Comparison of ENCODE assay signal across 11 cellular contexts in genomic region chr19:15284091-15284490, GRCh38. TPM values are rescaled to one million over a fixed set of nuclear protein-coding genes. Genes with fewer than 3 reads are reported as not detected.
DNase-seq lines count a peak whose midpoint lies in the region; ATAC-seq, FAIRE-seq and TF ChIP-seq lines count a peak whose summit lies in the region.
"Had no signal": no experiment of that assay in that cellular context is flagged by ENCODE, and none has a peak within 500 bp of the region (broad histone marks: within the 10 kb centered on the region; RNA-seq: fewer than 3 reads in every experiment).

No MANE protein-coding gene starts in this region.

- TF ChIP-seq RAD21 in K562 (CRISPR knock-in tag; conservative IDR thresholded peaks at IDR 0.05 in 1 of 2, IDR thresholded peaks at IDR 0.05 in 1 of 2), result no peak

- DNase-seq in K562 (ENCODE audit: extremely low read depth in 1 of 4, low spot score in 3 of 4), result no peak
- no peak for DNase-seq in osteoblast (ENCODE audit: insufficient read length, low spot score, missing footprints)
- no peak for DNase-seq in HuH-7 (ENCODE audit: low spot score)
- DNase-seq in iPS-NIHi7 (ENCODE audit: extremely low spot score), result no peak
- DNase-seq in uterus, result no peak
- DNase-seq: Kasumi-1, NCI-H2081 treated with DMSO at 0.1 percent for 48 hours had no signal

- H3K27ac ChIP-seq in BLaER1 (no peak overlapping the region), DOHH2 (ENCODE audit: low read depth, low read length) (no peak overlapping the region), K562 (ENCODE audit: extremely low read depth, low read depth, low read length) (peak overlapping the region; percentile 28; the same call in 2 of the 3 replicates), osteoblast (ENCODE audit: low read depth, low read length) (peak overlapping the region; percentile 51), uterus (peak overlapping the region in 1 of 2 donors; percentile 18)

- peak; percentile 2; the same call in 1 of the 3 replicates for ATAC-seq in K562

- intact Hi-C loops in K562 (cut with micrococcal nuclease), result loop anchor here (5.0 kb wide), 1 partner anchor 38 kb away; no protein-coding TSS in a partner anchor
- intact Hi-C loops in uterus (cut with DNase I; ENCODE audit: low total_unique reads), result no loop called here

- peaks cover 26% of the 10 kb centered on the region for H3F3A ChIP-seq in DOHH2 (ENCODE audit: control insufficient read depth, insufficient read depth)

- TF ChIP-seq POLR2A in K562 (conservative IDR thresholded peaks at IDR 0.05) (no peak), uterus (IDR thresholded peaks at IDR 0.05) (no peak)

- WGBS in K562 (ENCODE audit: insufficient coverage, low coverage, missing lambda C conversion rate), result 51% methylated on average over 5 of the region's 5 CpGs

- no TSS peak for BruUV-seq in K562 (replicated peaks; lab: Mats Ljungman, UMichigan)

- peaks cover 24% of the 10 kb centered on the region for H3K9me1 ChIP-seq in K562 (ENCODE audit: control insufficient read depth, insufficient read depth, low read length)

- no peak for TF ChIP-seq EP300 in K562 (IDR thresholded peaks at IDR 0.05; ENCODE audit: low read length)

- POLR2A ChIA-PET in K562 (lab: Yijun Ruan, JAX), result interaction anchor here (0.9 to 5.0 kb wide), 4 partner anchors 9 to 168 kb away, joined by 3 to 34 read pairs (median 4); partner anchors contain the start of gene AKAP8

- H3K36me3 ChIP-seq in BLaER1, result peaks cover 22% of the 10 kb centered on the region; the same call in 1 of the 2 replicates
- H3K36me3 ChIP-seq in DOHH2 (ENCODE audit: control insufficient read depth, low read length), result peaks cover 5% of the 10 kb centered on the region
- H3K36me3 ChIP-seq in K562 (ENCODE audit: control insufficient read depth, insufficient read depth, low read length), result peaks cover 27% of the 10 kb centered on the region; the same call in 2 of the 3 replicates
- H3K36me3 ChIP-seq in osteoblast (ENCODE audit: insufficient read depth, low read length), result no peaks in the 10 kb centered on the region
- no peaks in the 10 kb centered on the region for H3K36me3 ChIP-seq in uterus

- no peaks in the 10 kb centered on the region for H3K9me2 ChIP-seq in DOHH2 (replicated peaks; ENCODE audit: control insufficient read depth, low read length)

- H3K9me3 ChIP-seq in BLaER1 (no peaks in the 10 kb centered on the region), DOHH2 (ENCODE audit: control insufficient read depth, insufficient read depth, low read length) (no peaks in the 10 kb centered on the region), K562 (replicated peaks; ENCODE audit: control insufficient read depth, insufficient read depth, low read depth, low read length) (no peaks in the 10 kb centered on the region), osteoblast (ENCODE audit: low read depth, low read length) (no peaks in the 10 kb centered on the region), uterus (no peaks in the 10 kb centered on the region)

- FAIRE-seq in K562 (lab: Jason Lieb, UNC), result peak; percentile 6
- FAIRE-seq: bronchial epithelial cell had no signal

- peaks cover 100% of the 10 kb centered on the region for H3K4me1 ChIP-seq in BLaER1
- H3K4me1 ChIP-seq in DOHH2 (ENCODE audit: control insufficient read depth, low read length), result peaks cover 85% of the 10 kb centered on the region
- peaks cover 18 to 63% of the 10 kb centered on the region in 2 experiments for H3K4me1 ChIP-seq in K562 (replicated peaks in 1 of 2; ENCODE audit: control insufficient read depth in 2 of 2, insufficient read depth in 2 of 2, low read length in 2 of 2)
- H3K4me1 ChIP-seq in osteoblast (ENCODE audit: insufficient read depth, low read length), result peaks cover 52% of the 10 kb centered on the region
- peaks cover 35 to 37% of the 10 kb centered on the region in 2 donors for H3K4me1 ChIP-seq in uterus

- H3K4me2 ChIP-seq in BLaER1 (peak overlapping the region; percentile 86), DOHH2 (ENCODE audit: low read length) (peak overlapping the region; percentile 70), K562 (ENCODE audit: insufficient read depth, low read length) (peak overlapping the region; percentile 30; the same call in 1 of the 2 replicates), osteoblast (ENCODE audit: insufficient read depth, low read length) (peak overlapping the region; percentile 53)

- CTCF ChIA-PET in K562 (lab: Yijun Ruan, JAX; ENCODE audit: low intra/inter-chr PET ratio), result interaction anchor here (0.6 kb wide), 1 partner anchor 122 kb away, joined by 3 read pairs; no protein-coding TSS in a partner anchor

- peaks cover 100% of the 10 kb centered on the region for H4K20me1 ChIP-seq in BLaER1
- peaks cover 69% of the 10 kb centered on the region for H4K20me1 ChIP-seq in DOHH2 (ENCODE audit: control insufficient read depth, insufficient read depth, low read depth, low read length)
- peaks cover 93% of the 10 kb centered on the region for H4K20me1 ChIP-seq in K562 (replicated peaks; ENCODE audit: control insufficient read depth, insufficient read depth, low read length)
- H4K20me1 ChIP-seq in osteoblast (ENCODE audit: insufficient read depth, low read length), result peaks cover 100% of the 10 kb centered on the region

- no peak for TF ChIP-seq CTCF in DOHH2 (IDR thresholded peaks at IDR 0.05; ENCODE audit: low read depth, low read length, poor library complexity, severe bottlenecking)
- TF ChIP-seq CTCF in K562 (IDR thresholded peaks at IDR 0.05 in 2 of 3, conservative IDR thresholded peaks at IDR 0.05 in 1 of 3; ENCODE audit: insufficient read depth in 2 of 3, low read depth in 1 of 3, low read length in 3 of 3), result no peak
- no peak for TF ChIP-seq CTCF in osteoblast (IDR thresholded peaks at IDR 0.05; ENCODE audit: extremely low read depth, low read depth, low read length)
- TF ChIP-seq CTCF in uterus (IDR thresholded peaks at IDR 0.05), result no peak

- H3K27me3 ChIP-seq in BLaER1 (no peaks in the 10 kb centered on the region), DOHH2 (ENCODE audit: control insufficient read depth, low read length) (no peaks in the 10 kb centered on the region), K562 (ENCODE audit: control insufficient read depth in 2 of 2, insufficient read depth in 2 of 2, low read length in 2 of 2) (no peaks in the 10 kb centered on the region), osteoblast (ENCODE audit: insufficient read depth, low read length) (no peaks in the 10 kb centered on the region), uterus (no peaks in the 10 kb centered on the region)

- H3K9ac ChIP-seq in BLaER1 (no peak overlapping the region; the same call in 1 of the 2 replicates), K562 (ENCODE audit: insufficient read depth in 1 of 2, low read depth in 2 of 2, low read length in 2 of 2) (no peak overlapping the region)

- H3K4me3 ChIP-seq in BLaER1 (no peak overlapping the region), DOHH2 (ENCODE audit: low read length) (no peak overlapping the region), K562 (no peak overlapping the region), osteoblast (ENCODE audit: insufficient read depth, low read length) (no peak overlapping the region), uterus (no peak overlapping the region)

- H2AFZ ChIP-seq in K562 (ENCODE audit: low read depth, low read length) (no peak overlapping the region), osteoblast (ENCODE audit: low read length) (no peak overlapping the region)

- in situ Hi-C loops in K562 (cut with MboI), result no loop called here

- peaks cover 98% of the 10 kb centered on the region for H3K79me2 ChIP-seq in DOHH2 (ENCODE audit: control insufficient read depth, low read length)
- peaks cover 100% of the 10 kb centered on the region for H3K79me2 ChIP-seq in K562 (ENCODE audit: control insufficient read depth, insufficient read depth, low read length)
- peaks cover 100% of the 10 kb centered on the region for H3K79me2 ChIP-seq in osteoblast (ENCODE audit: insufficient read depth, low read length)

RNA-seq across cellular contexts. Expression of gene BRD4, which starts 48.2 kb away (rescaled TPM):
- 157 and 305 TPM in 2 replicates for total RNA-seq in K562 (2011; cell fraction: chromatin; rRNA removed; ENCODE audit: low replicate concordance)
- 129 and 134 TPM in 2 replicates for total RNA-seq in K562 (2011; cell fraction: nucleolus; rRNA removed)
- 133 and 164 TPM in 2 replicates for total RNA-seq in K562 (2011; cell fraction: nucleoplasm; rRNA removed)
- total RNA-seq in K562 (2014; rRNA removed), result 15.6 and 24.0 TPM in 2 replicates
- total RNA-seq in K562 (2014; rRNA removed; fragmentation: Illumina TruSeq; extraction: Trizol), result 11.3 and 13.0 TPM in 2 replicates
- 16.1 and 18.2 TPM in 2 replicates for total RNA-seq in K562 (2015; rRNA removed; fragmentation: Illumina TruSeq; extraction: Trizol)
- 93.7 and 105 TPM in 2 replicates for total RNA-seq in K562 (2021)
- 8.9 and 11.0 TPM in 2 replicates for polyA plus RNA-seq in K562 (2011; rRNA removed)
- polyA plus RNA-seq in K562 (2011; cell fraction: cytosol; rRNA removed), result 5.8 and 8.4 TPM in 2 replicates
- 36.9 and 48.9 TPM in 2 replicates for polyA plus RNA-seq in K562 (2011; cell fraction: nucleus; rRNA removed)
- 61.3 and 74.1 TPM in 2 replicates for polyA plus RNA-seq in K562 (2012)
- 35.3 and 43.4 TPM in 2 replicates for polyA plus RNA-seq in K562 (2014; fragmentation: Illumina TruSeq; extraction: Trizol)
- 1 to 10 TPM; 1.8 to 5.4 TPM for polyA plus RNA-seq in K562 (2014; fragmentation: Nextera tagmentation; extraction: Ambion mirVana)
- 23.3 and 24.3 TPM in 2 replicates for polyA plus RNA-seq in K562 (2014; rRNA removed)
- 14.6 and 17.9 TPM in 2 replicates for polyA minus RNA-seq in K562 (2011; rRNA and poly(A)+ RNA removed)
- polyA minus RNA-seq in K562 (2011; cell fraction: cytosol; rRNA and poly(A)+ RNA removed), result 36.5 and 50.1 TPM in 2 replicates
- 35.0 and 50.0 TPM in 2 replicates for polyA minus RNA-seq in K562 (2011; cell fraction: nucleus; rRNA and poly(A)+ RNA removed)
- total RNA-seq in osteoblast, result 25.0 and 25.7 TPM in 2 replicates
- total RNA-seq in uterus, result 100 to 1,000 TPM in 1 of 4 donors, 10 to 100 TPM in 2, 1 to 10 TPM in 1; 5.6 to 156 (median 16.6) TPM

RNA-seq across cellular contexts. Expression of gene EPHX3, which starts 51.8 kb away (rescaled TPM):
- 0.39 and 1.6 TPM in 2 replicates for total RNA-seq in K562 (2011; cell fraction: chromatin; rRNA removed; ENCODE audit: low replicate concordance)
- 0.79 and 0.83 TPM in 2 replicates for total RNA-seq in K562 (2011; cell fraction: nucleolus; rRNA removed)
- 0.69 and 0.88 TPM in 2 replicates for total RNA-seq in K562 (2011; cell fraction: nucleoplasm; rRNA removed)
- total RNA-seq in K562 (2014; rRNA removed) (not detected in 2 replicates), K562 (2014; rRNA removed; fragmentation: Illumina TruSeq; extraction: Trizol) (not detected in 2 replicates), K562 (2015; rRNA removed; fragmentation: Illumina TruSeq; extraction: Trizol) (not detected in 2 replicates), K562 (2021) (0.20 TPM in 1 of 2 replicates, not detected in the other), osteoblast (0.29 TPM in 1 of 2 replicates, not detected in the other), uterus (under 1 TPM in 2 of 4 donors, not detected in 2; 0.35 to 0.64 TPM)
- polyA plus RNA-seq in K562 (2011; rRNA removed) (0.07 TPM in 1 of 2 replicates, not detected in the other), K562 (2014; fragmentation: Illumina TruSeq; extraction: Trizol) (not detected in 2 replicates), K562 (2014; fragmentation: Nextera tagmentation; extraction: Ambion mirVana) (not detected), K562 (2014; rRNA removed) (not detected in 2 replicates)
- 0.06 and 0.12 TPM in 2 replicates for polyA plus RNA-seq in K562 (2011; cell fraction: cytosol; rRNA removed)
- polyA plus RNA-seq in K562 (2011; cell fraction: nucleus; rRNA removed), result 0.21 and 0.50 TPM in 2 replicates
- polyA plus RNA-seq in K562 (2012), result not detected in 2 replicates
- polyA minus RNA-seq in K562 (2011; rRNA and poly(A)+ RNA removed), result not detected in 2 replicates
- not detected in 2 replicates for polyA minus RNA-seq in K562 (2011; cell fraction: cytosol; rRNA and poly(A)+ RNA removed)
- polyA minus RNA-seq in K562 (2011; cell fraction: nucleus; rRNA and poly(A)+ RNA removed), result not detected in 2 replicates
- total RNA-seq: T-helper 1 cell treated with Interleukin-12 subunit alpha and Interleukin-12 subunit beta and Interleukin-4 antibody, amounts not matched to agents 30 ng/mL and 1 ng/mL, for 36 hours had no signal

Comparison
In these comparisons a context has a peak if more than half of its experiments do, and no peak if none do; other contexts are left out.
1. H3K27ac ChIP-seq: peak in K562 (single experiment) and osteoblast (single experiment); none in BLaER1 (single experiment) and DOHH2 (single experiment).
2. H3K4me2 ChIP-seq: peak in every context shown above with its lines; median percentile 86 in BLaER1; 70 in DOHH2; 53 in osteoblast; 30 in K562.